Comparison of ENCODE assay signal across 20 cellular contexts in genomic region chr5:161096591-161096990, GRCh38.
DNase-seq lines count a peak whose midpoint lies in the region; ATAC-seq, FAIRE-seq and TF ChIP-seq lines count a peak whose summit lies in the region.
"Had no signal": no experiment of that assay in that cellular context is flagged by ENCODE, and none has a peak within 500 bp of the region (broad histone marks: within the 10 kb centered on the region; RNA-seq: fewer than 3 reads in every experiment).

No MANE protein-coding gene starts in this region.

- ATAC-seq in mucosa of descending colon (no peak), HG03460 (IDR thresholded peaks at IDR 0.05; ENCODE audit: unreplicated experiment) (no peak)
- ATAC-seq: Panc1 had no signal

- H3K27me3 ChIP-seq in bronchial epithelial cell (ENCODE audit: control insufficient read depth, insufficient read depth, low read length), result no peaks in the 10 kb centered on the region
- H3K27me3 ChIP-seq: BE2C, SJCRH30 had no signal

- DNase-seq in DMS53 (lab: John Stamatoyannopoulos, UW) (peak; percentile 26), DMS53 treated with DMSO at 0.1 percent for 48 hours (lab: John Stamatoyannopoulos, UW; ENCODE audit: unreplicated experiment) (no peak), bronchial epithelial cell (ENCODE audit: low read depth) (peak; percentile 4), medulla oblongata (ENCODE audit: extremely low spot score) (peak; percentile 8), superior temporal gyrus (ENCODE audit: extremely low spot score) (peak; percentile 37), mucosa of descending colon (no peak), UCSD-AML1 (lab: John Stamatoyannopoulos, UW; ENCODE audit: unreplicated experiment) (no peak)
- DNase-seq: BE2C; CD4-positive, CD25-positive, alpha-beta regulatory T cell; H9; Kasumi-1; NCI-H1092 treated with DMSO at 0.1 percent for 48 hours; NCI-H146; NCI-H2029 treated with DMSO at 0.1 percent for 48 hours; NCI-H2171 treated with DMSO at 0.1 percent for 48 hours; NCI-H446 treated with DMSO at 0.1 percent for 48 hours; SJCRH30 had no signal

- H3K4me3 ChIP-seq in bronchial epithelial cell (ENCODE audit: low read depth, low read length) (no peak overlapping the region), mucosa of descending colon (no peak overlapping the region)
- H3K4me3 ChIP-seq: SJCRH30 had no signal

- no peaks in the 10 kb centered on the region for H3K9me3 ChIP-seq in mucosa of descending colon
- H3K9me3 ChIP-seq: BE2C, SJCRH30 had no signal

- no peaks in the 10 kb centered on the region for H3K4me1 ChIP-seq in mucosa of descending colon (ENCODE audit: low read depth)
- H3K4me1 ChIP-seq: BE2C, SJCRH30 had no signal

- intact Hi-C loops in mucosa of descending colon (cut with DNase I, micrococcal nuclease), result no loop called here

- no peaks in the 10 kb centered on the region for H3K36me3 ChIP-seq in bronchial epithelial cell (ENCODE audit: control insufficient read depth, insufficient read depth, low read length)
- H3K36me3 ChIP-seq in mucosa of descending colon (ENCODE audit: low read depth), result no peaks in the 10 kb centered on the region
- H3K36me3 ChIP-seq: BE2C, SJCRH30 had no signal

- TF ChIP-seq CTCF in bronchial epithelial cell (IDR thresholded peaks at IDR 0.05; ENCODE audit: insufficient read depth, low read length, severe bottlenecking) (no peak), mucosa of descending colon (IDR thresholded peaks at IDR 0.05) (no peak)

- no peak for FAIRE-seq in bronchial epithelial cell (lab: Jason Lieb, UNC)
- FAIRE-seq: GM12891 had no signal

Comparison
In these comparisons a context has a peak if more than half of its experiments do, and no peak if none do; other contexts are left out.
1. DNase-seq: peak in DMS53 (single experiment), bronchial epithelial cell (single experiment), medulla oblongata (single experiment) and superior temporal gyrus (single experiment); none in DMS53 treated with DMSO at 0.1 percent for 48 hours (single experiment), mucosa of descending colon (0 of 3) and UCSD-AML1 (single experiment).